9 cellular contexts compared by ENCODE assay signal in genomic region chr19:35006342-35006998, GRCh38.
DNase-seq lines count a peak whose midpoint lies in the region; ATAC-seq and TF ChIP-seq lines count a peak whose summit lies in the region.
"Had no signal": no experiment of that assay in that cellular context is flagged by ENCODE, and none has a peak within 500 bp of the region (broad histone marks: within the 10 kb centered on the region; RNA-seq: fewer than 3 reads in every experiment).

No MANE protein-coding gene starts in this region.

- DNase-seq in DMS153 (lab: John Stamatoyannopoulos, UW) (peak; percentile 59), NCI-H146 treated with DMSO at 0.1 percent for 48 hours (lab: John Stamatoyannopoulos, UW; ENCODE audit: unreplicated experiment) (peak; percentile 54), NCI-H526 (lab: John Stamatoyannopoulos, UW) (no peak), GM03348 (ENCODE audit: low spot score) (no peak)
- DNase-seq in effector memory CD8-positive, alpha-beta T cell: no peak
- DNase-seq: NCI-H1048 had no signal

- no peak overlapping the region for H3K4me3 ChIP-seq in parathyroid adenoma (ENCODE audit: low read depth, low read length)

- no peaks in the 10 kb centered on the region for H3K27me3 ChIP-seq in parathyroid adenoma (ENCODE audit: control insufficient read depth, insufficient read depth, low read length)

- H3K27ac ChIP-seq in parathyroid adenoma: peak overlapping the region; percentile 19

- peaks cover 50% of the 10 kb centered on the region for H3K36me3 Mint-ChIP-seq in effector memory CD8-positive, alpha-beta T cell (ENCODE audit: insufficient read depth)

- no peaks in the 10 kb centered on the region for H3K27me3 Mint-ChIP-seq in effector memory CD8-positive, alpha-beta T cell

- peaks cover 8% of the 10 kb centered on the region for H3K79me2 ChIP-seq in parathyroid adenoma

- ATAC-seq in effector memory CD8-positive, alpha-beta T cell (replicated peaks): no peak
- ATAC-seq in activated CD4-positive, CD25-positive, alpha-beta regulatory T cell treated with anti-CD3 and anti-CD28 coated beads, Interleukin-2, amount 50 U/mL, for 24 hours: no peak
- ATAC-seq in HG02973 (IDR thresholded peaks at IDR 0.05; ENCODE audit: unreplicated experiment): no peak

- peaks cover 50 to 63% of the 10 kb centered on the region in 2 donors for H3K4me1 Mint-ChIP-seq in effector memory CD8-positive, alpha-beta T cell (ENCODE audit: low read depth in 2 of 2)

- H3K4me1 ChIP-seq in parathyroid adenoma: no peaks in the 10 kb centered on the region

- H3K9me3 ChIP-seq in parathyroid adenoma (ENCODE audit: control insufficient read depth, low read length): no peaks in the 10 kb centered on the region

- no peaks in the 10 kb centered on the region for H3K9me3 Mint-ChIP-seq in effector memory CD8-positive, alpha-beta T cell

- TF ChIP-seq CTCF in parathyroid adenoma (IDR thresholded peaks at IDR 0.05): no peak

- no peak overlapping the region for H2AFZ ChIP-seq in parathyroid adenoma

- no peaks in the 10 kb centered on the region for H3K36me3 ChIP-seq in parathyroid adenoma (ENCODE audit: control insufficient read depth, insufficient read depth, low read length)

- no peak overlapping the region for H3K9ac ChIP-seq in parathyroid adenoma

- no peak overlapping the region for H3K4me3 Mint-ChIP-seq in effector memory CD8-positive, alpha-beta T cell

- H3K27ac Mint-ChIP-seq in effector memory CD8-positive, alpha-beta T cell: peak overlapping the region; percentile 39 to 81

- H3K4me2 ChIP-seq in parathyroid adenoma (ENCODE audit: low read length): no peak overlapping the region

Comparison
In these comparisons a context has a peak if more than half of its experiments do, and no peak if none do; other contexts are left out.
1. DNase-seq: peak in DMS153 (single experiment) and NCI-H146 treated with DMSO at 0.1 percent for 48 hours (single experiment); none in effector memory CD8-positive, alpha-beta T cell (0 of 3), NCI-H526 (0 of 2) and GM03348 (single experiment).